In genomic region chr17:45161288-45162021, GRCh38 we compare ENCODE assay signal across 1 cellular context.
TF ChIP-seq lines count a peak whose summit lies in the region.

HEXIM2 (plus strand) TSS chr17:45161875; CDS start chr17:45162794, 919 bp downstream.

TF ChIP-seq in HepG2, 621 proteins besides CTCF, POLR2A, EP300 and RAD21 (continued from another document and continues in another):
- peak; percentile 100 for TF ChIP-seq ARID3A (IDR thresholded peaks at IDR 0.05; ENCODE audit: low read depth, low read length)
- TF ChIP-seq ZNF30 (CRISPR knock-in tag; IDR thresholded peaks at IDR 0.05): peak; percentile 89
- peak; percentile 64 for TF ChIP-seq MED13 (CRISPR knock-in tag; IDR thresholded peaks at IDR 0.05)
- peak; percentile 28; the same call in 1 of the 2 replicates for TF ChIP-seq ZNF276 (CRISPR knock-in tag; IDR thresholded peaks at IDR 0.05; ENCODE audit: low read depth)
- peak; percentile 98 for TF ChIP-seq YY1 (IDR thresholded peaks at IDR 0.05; ENCODE audit: insufficient read depth, insufficient replicate concordance, low read depth, low read length)
- TF ChIP-seq ZSCAN21 (CRISPR knock-in tag; IDR thresholded peaks at IDR 0.05; ENCODE audit: borderline replicate concordance): no peak
- no peak for TF ChIP-seq CEBPZ (IDR thresholded peaks at IDR 0.05; ENCODE audit: low read length)
- TF ChIP-seq CHD2 (IDR thresholded peaks at IDR 0.05; ENCODE audit: low read depth, low read length): peak; percentile 91
- peak; percentile 99 for TF ChIP-seq HNF1B (CRISPR knock-in tag; IDR thresholded peaks at IDR 0.05)
- peak; percentile 15 for TF ChIP-seq JUN (CRISPR knock-in tag; IDR thresholded peaks at IDR 0.05)
- TF ChIP-seq MTERF4 (CRISPR knock-in tag; IDR thresholded peaks at IDR 0.05): peak; percentile 72; the same call in 1 of the 2 replicates
- TF ChIP-seq ZNF549 (CRISPR knock-in tag; IDR thresholded peaks at IDR 0.05): no peak
- no peak for TF ChIP-seq PREB (CRISPR knock-in tag; IDR thresholded peaks at IDR 0.05)
- TF ChIP-seq ZFAT (CRISPR knock-in tag; conservative IDR thresholded peaks at IDR 0.05): 0 out of 2 replicates have a peak, but pooled peaks have one; percentile 21
- peak; percentile 59 for TF ChIP-seq HOXD1 (CRISPR knock-in tag; IDR thresholded peaks at IDR 0.05)
- no peak for TF ChIP-seq ISX (CRISPR knock-in tag; conservative IDR thresholded peaks at IDR 0.05)
- TF ChIP-seq CBX5 (CRISPR knock-in tag; IDR thresholded peaks at IDR 0.05; ENCODE audit: borderline replicate concordance): no peak; the same call in 1 of the 2 replicates
- no peak for TF ChIP-seq SOX13 (IDR thresholded peaks at IDR 0.05)
- peak in 1 of 2 experiments; percentile 54; a peak in 2 of 4 replicates for TF ChIP-seq SOX13 (CRISPR knock-in tag; conservative IDR thresholded peaks at IDR 0.05 in 1 of 2, IDR thresholded peaks at IDR 0.05 in 1 of 2)
- TF ChIP-seq BCLAF1 (IDR thresholded peaks at IDR 0.05): no peak
- no peak for TF ChIP-seq ZNF670 (CRISPR knock-in tag; IDR thresholded peaks at IDR 0.05; ENCODE audit: borderline replicate concordance)
- TF ChIP-seq E2F1 (CRISPR knock-in tag; IDR thresholded peaks at IDR 0.05): peak; percentile 97
- no peak for TF ChIP-seq ZNF253 (CRISPR knock-in tag; IDR thresholded peaks at IDR 0.05; ENCODE audit: borderline replicate concordance)
- no peak; the same call in 1 of the 2 replicates for TF ChIP-seq KIAA2018 (CRISPR knock-in tag; IDR thresholded peaks at IDR 0.05; ENCODE audit: borderline replicate concordance)
- TF ChIP-seq SCMH1 (CRISPR knock-in tag; IDR thresholded peaks at IDR 0.05; ENCODE audit: borderline replicate concordance): no peak
- TF ChIP-seq ZNF17 (CRISPR knock-in tag; IDR thresholded peaks at IDR 0.05): 0 out of 2 replicates have a peak, but pooled peaks have one; percentile 52
- TF ChIP-seq ZNF704 (CRISPR knock-in tag; IDR thresholded peaks at IDR 0.05; ENCODE audit: borderline replicate concordance): peak; percentile 95; the same call in 1 of the 2 replicates
